Comparison of ENCODE assay signal across 23 cellular contexts in genomic region chr11:70772950-70773349, GRCh38.
A peak's percentile ranks its signal among the peaks of the same experiment; 100 is the strongest.
DNase-seq lines count a peak whose midpoint lies in the region; ATAC-seq, FAIRE-seq and TF ChIP-seq lines count a peak whose summit lies in the region.
"Had no signal": no experiment of that assay in that cellular context is flagged by ENCODE, and none has a peak within 500 bp of the region (broad histone marks: within the 10 kb centered on the region; RNA-seq: fewer than 3 reads in every experiment).

No MANE protein-coding gene starts in this region.

- H3K27me3 Mint-ChIP-seq in GM23338 (ENCODE audit: insufficient read depth, low read depth, poor library complexity) (peaks cover 6% of the 10 kb centered on the region), neural progenitor cell (ENCODE audit: insufficient read depth, low read depth) (peaks cover 3% of the 10 kb centered on the region)
- no peaks in the 10 kb centered on the region for H3K27me3 Mint-ChIP-seq in CD4-positive, alpha-beta T cell
- H3K27me3 Mint-ChIP-seq: CD4-positive, CD25-positive, alpha-beta regulatory T cell had no signal

- POLR2A ChIA-PET in K562 (lab: Yijun Ruan, JAX), result interaction anchor here (0.7 to 0.9 kb wide), 2 partner anchors 8 to 53 kb away, joined by 3 read pairs; no protein-coding TSS in a partner anchor
- POLR2A ChIA-PET in CD4-positive, alpha-beta T cell (lab: Charles Lee), result no interaction called here

- H3K79me2 ChIP-seq in GM23338 (replicated peaks; ENCODE audit: insufficient read depth) (no peaks in the 10 kb centered on the region), K562 (ENCODE audit: control insufficient read depth, insufficient read depth, low read length) (no peaks in the 10 kb centered on the region), neural progenitor cell (ENCODE audit: low read depth) (no peaks in the 10 kb centered on the region)

- H3F3A ChIP-seq in GM23338 (replicated peaks; ENCODE audit: low read depth), result no peaks in the 10 kb centered on the region
- no peaks in the 10 kb centered on the region for H3F3A ChIP-seq in neural progenitor cell (ENCODE audit: low read depth)

- no peak for TF ChIP-seq EP300 in K562 (IDR thresholded peaks at IDR 0.05; ENCODE audit: low read length)

- H3K27ac ChIP-seq in GM23338 (ENCODE audit: low read depth), result no peak overlapping the region
- no peak overlapping the region for H3K27ac ChIP-seq in K562 (ENCODE audit: extremely low read depth, low read depth, low read length)
- no peak overlapping the region for H3K27ac ChIP-seq in neural progenitor cell
- no peak overlapping the region for H3K27ac ChIP-seq in CD4-positive, alpha-beta T cell (ENCODE audit: low read depth, low read length)
- H3K27ac ChIP-seq: GM23248, HL-60 had no signal

- H3K36me3 ChIP-seq in GM23338 (ENCODE audit: insufficient read depth) (no peaks in the 10 kb centered on the region), K562 (ENCODE audit: control insufficient read depth, insufficient read depth, low read length) (no peaks in the 10 kb centered on the region), neural progenitor cell (no peaks in the 10 kb centered on the region)
- H3K36me3 ChIP-seq: BE2C had no signal

- TF ChIP-seq RAD21 in K562 (CRISPR knock-in tag; conservative IDR thresholded peaks at IDR 0.05 in 1 of 2, IDR thresholded peaks at IDR 0.05 in 1 of 2), result no peak

- H3K4me1 ChIP-seq in GM23338 (ENCODE audit: insufficient read depth) (no peaks in the 10 kb centered on the region), K562 (replicated peaks in 1 of 2; ENCODE audit: control insufficient read depth in 2 of 2, insufficient read depth in 2 of 2, low read length in 2 of 2) (no peaks in the 10 kb centered on the region; a peak in 1 of 5 replicates), neural progenitor cell (peaks cover 5% of the 10 kb centered on the region)
- H3K4me1 ChIP-seq: BE2C had no signal

- in situ Hi-C loops in K562 (cut with MboI), result no loop called here

- no peak overlapping the region for H3K9ac ChIP-seq in K562 (ENCODE audit: insufficient read depth in 1 of 2, low read depth in 2 of 2, low read length in 2 of 2)
- no peak overlapping the region for H3K9ac ChIP-seq in neural progenitor cell
- H3K9ac ChIP-seq: GM23248 had no signal

- intact Hi-C loops in K562 (cut with micrococcal nuclease), result no loop called here
- intact Hi-C loops in CD4-positive, alpha-beta T cell (cut with DNase I, micrococcal nuclease), result no loop called here

- no peak for FAIRE-seq in K562 (lab: Jason Lieb, UNC)
- FAIRE-seq: A204.1 had no signal

- H3K36me3 Mint-ChIP-seq in GM23338 (ENCODE audit: low read depth), result peaks cover 20% of the 10 kb centered on the region
- no peaks in the 10 kb centered on the region for H3K36me3 Mint-ChIP-seq in neural progenitor cell
- H3K36me3 Mint-ChIP-seq in CD4-positive, alpha-beta T cell (ENCODE audit: low read depth), result no peaks in the 10 kb centered on the region
- H3K36me3 Mint-ChIP-seq: CD4-positive, CD25-positive, alpha-beta regulatory T cell; T-cell had no signal

- H3K9me3 Mint-ChIP-seq in GM23338, result peaks cover 8% of the 10 kb centered on the region; the same call in 2 of the 3 replicates
- H3K9me3 Mint-ChIP-seq in neural progenitor cell, result peaks cover 11% of the 10 kb centered on the region
- no peaks in the 10 kb centered on the region for H3K9me3 Mint-ChIP-seq in CD4-positive, alpha-beta T cell

- H2AFZ ChIP-seq in GM23338 (no peak overlapping the region), K562 (ENCODE audit: low read depth, low read length) (no peak overlapping the region), neural progenitor cell (replicated peaks) (no peak overlapping the region)
- H2AFZ ChIP-seq: GM23248 had no signal

- H3K4me3 Mint-ChIP-seq in GM23338 (no peak overlapping the region), neural progenitor cell (no peak overlapping the region)
- no peak overlapping the region for H3K4me3 Mint-ChIP-seq in CD4-positive, alpha-beta T cell
- H3K4me3 Mint-ChIP-seq: CD4-positive, CD25-positive, alpha-beta regulatory T cell; T-cell had no signal

- CTCF ChIA-PET in K562 (lab: Yijun Ruan, JAX; ENCODE audit: low intra/inter-chr PET ratio), result no interaction called here
- CTCF ChIA-PET in CD4-positive, alpha-beta T cell (lab: Charles Lee), result no interaction called here

- BruUV-seq in K562 (replicated peaks; lab: Mats Ljungman, UMichigan), result no TSS peak

- H3K9me1 ChIP-seq in K562 (ENCODE audit: control insufficient read depth, insufficient read depth, low read length), result no peaks in the 10 kb centered on the region

- no peak for TF ChIP-seq CTCF in GM23338 (conservative IDR thresholded peaks at IDR 0.05; ENCODE audit: low read depth in 2 of 2)
- TF ChIP-seq CTCF in K562 (IDR thresholded peaks at IDR 0.05 in 2 of 3, conservative IDR thresholded peaks at IDR 0.05 in 1 of 3; ENCODE audit: insufficient read depth in 2 of 3, low read depth in 1 of 3, low read length in 3 of 3), result no peak
- no peak for TF ChIP-seq CTCF in neural progenitor cell (IDR thresholded peaks at IDR 0.05)
- TF ChIP-seq CTCF in CD4-positive, alpha-beta T cell (IDR thresholded peaks at IDR 0.05), result no peak

- H3K4me3 ChIP-seq in GM23338 (no peak overlapping the region), K562 (no peak overlapping the region), neural progenitor cell (no peak overlapping the region)
- H3K4me3 ChIP-seq: GM23248 had no signal

- WGBS in K562 (ENCODE audit: insufficient coverage, low coverage, missing lambda C conversion rate), result 4% methylated on average over 8 of the region's 8 CpGs

- no peaks in the 10 kb centered on the region; the same call in 1 of the 2 replicates for H4K20me1 ChIP-seq in GM23338 (replicated peaks; ENCODE audit: insufficient read depth)
- H4K20me1 ChIP-seq in K562 (replicated peaks; ENCODE audit: control insufficient read depth, insufficient read depth, low read length), result no peaks in the 10 kb centered on the region
- no peaks in the 10 kb centered on the region for H4K20me1 ChIP-seq in neural progenitor cell (ENCODE audit: low read depth)

- DNase-seq in GM23338 (ENCODE audit: low spot score), result peak; percentile 37
- peak; percentile 19 to 63 for DNase-seq in NCI-H524 (lab: John Stamatoyannopoulos, UW)
- DNase-seq in K562 (ENCODE audit: extremely low read depth in 1 of 4, low spot score in 3 of 4), result peak; percentile 25 to 54 (median 30)
- peak; percentile 45 for DNase-seq in neural progenitor cell (ENCODE audit: low spot score)
- no peak for DNase-seq in CD4-positive, alpha-beta T cell
- DNase-seq: BE2C; CD4-positive, CD25-positive, alpha-beta regulatory T cell; DMS153; GF-D8; GM23248; NCI-H1105 treated with DMSO at 0.1 percent for 48 hours; NCI-H1694 treated with DMSO at 0.1 percent for 48 hours; NCI-H2107; NCI-H345; NCI-H526 treated with DMSO at 0.1 percent for 48 hours; SHP77 treated with DMSO at 0.1 percent for 48 hours; T-cell had no signal

- ATAC-seq in GM23338 (peak; percentile 81), K562 (peak; percentile 71), HG03520 (IDR thresholded peaks at IDR 0.05; ENCODE audit: unreplicated experiment) (no peak), HG03571 (IDR thresholded peaks at IDR 0.05; ENCODE audit: unreplicated experiment) (no peak), GM18909 (IDR thresholded peaks at IDR 0.05; ENCODE audit: poor library complexity, unreplicated experiment) (no peak)
- no peak for ATAC-seq in CD4-positive, alpha-beta T cell (ENCODE audit: poor library complexity)
- ATAC-seq: SK-N-SH treated with all-trans-retinoic acid at 6 μM for 48 hours, T-cell had no signal

- H3K27me3 ChIP-seq in GM23338 (ENCODE audit: insufficient read depth), result no peaks in the 10 kb centered on the region
- H3K27me3 ChIP-seq in K562 (ENCODE audit: control insufficient read depth in 2 of 2, insufficient read depth in 2 of 2, low read length in 2 of 2), result peaks cover 2 to 8% of the 10 kb centered on the region in 2 experiments; a peak in 3 of 5 replicates
- no peaks in the 10 kb centered on the region for H3K27me3 ChIP-seq in neural progenitor cell
- H3K27me3 ChIP-seq in CD4-positive, alpha-beta T cell (ENCODE audit: control insufficient read depth, insufficient read depth, low read length), result no peaks in the 10 kb centered on the region
- H3K27me3 ChIP-seq: BE2C had no signal

- H3K4me1 Mint-ChIP-seq in GM23338, result peaks cover 10% of the 10 kb centered on the region; the same call in 2 of the 3 replicates
- peaks cover 10% of the 10 kb centered on the region for H3K4me1 Mint-ChIP-seq in neural progenitor cell
- no peaks in the 10 kb centered on the region for H3K4me1 Mint-ChIP-seq in CD4-positive, alpha-beta T cell (ENCODE audit: low read depth)
- H3K4me1 Mint-ChIP-seq: CD4-positive, CD25-positive, alpha-beta regulatory T cell; T-cell had no signal

- no peaks in the 10 kb centered on the region for H3K9me3 ChIP-seq in K562 (replicated peaks; ENCODE audit: control insufficient read depth, insufficient read depth, low read depth, low read length)
- H3K9me3 ChIP-seq in neural progenitor cell (ENCODE audit: low read depth), result no peaks in the 10 kb centered on the region
- H3K9me3 ChIP-seq in CD4-positive, alpha-beta T cell (ENCODE audit: control insufficient read depth, low read length), result no peaks in the 10 kb centered on the region
- H3K9me3 ChIP-seq: BE2C had no signal

- H3K4me2 ChIP-seq in GM23338 (no peak overlapping the region), K562 (ENCODE audit: insufficient read depth, low read length) (no peak overlapping the region), neural progenitor cell (no peak overlapping the region)

- TF ChIP-seq POLR2A in K562 (conservative IDR thresholded peaks at IDR 0.05), result no peak

- H3K27ac Mint-ChIP-seq in GM23338 (no peak overlapping the region), neural progenitor cell (no peak overlapping the region)
- H3K27ac Mint-ChIP-seq in CD4-positive, alpha-beta T cell, result no peak overlapping the region
- H3K27ac Mint-ChIP-seq: CD4-positive, CD25-positive, alpha-beta regulatory T cell; T-cell had no signal

- no peaks in the 10 kb centered on the region for H3K9me2 ChIP-seq in GM23338 (ENCODE audit: insufficient read depth)

TF ChIP-seq in GM23338, 12 proteins besides CTCF, POLR2A, EP300 and RAD21 (continues in another document):
- TF ChIP-seq NANOG (IDR thresholded peaks at IDR 0.05; ENCODE audit: borderline replicate concordance) (no peak), EZH2 (IDR thresholded peaks at IDR 0.05; ENCODE audit: low read depth, unreplicated experiment) (no peak), JUNB (IDR thresholded peaks at IDR 0.05; ENCODE audit: unreplicated experiment) (no peak), STAT1 (IDR thresholded peaks at IDR 0.05; ENCODE audit: unreplicated experiment) (no peak)

TF ChIP-seq in K562, 482 proteins besides CTCF, POLR2A, EP300 and RAD21 (continues in another document):
- TF ChIP-seq SMARCC2 (IDR thresholded peaks at IDR 0.05; ENCODE audit: low read depth), result no peak
- TF ChIP-seq ESRRA (IDR thresholded peaks at IDR 0.05; ENCODE audit: borderline replicate concordance, low read depth), result peak; percentile 46; the same call in 1 of the 2 replicates
- no peak for TF ChIP-seq RCOR1 (IDR thresholded peaks at IDR 0.05; ENCODE audit: borderline replicate concordance in 1 of 2, low read depth in 2 of 2, low read length in 2 of 2)

Comparison
In these comparisons a context has a peak if more than half of its experiments do, and no peak if none do; other contexts are left out.
1. ATAC-seq: peak in GM23338 (single experiment) and K562 (single experiment); none in CD4-positive, alpha-beta T cell (single experiment), HG03520 (single experiment), HG03571 (single experiment) and GM18909 (single experiment).
2. DNase-seq: peak in GM23338 (single experiment), NCI-H524 (2 of 2), K562 (4 of 4) and neural progenitor cell (single experiment); none in CD4-positive, alpha-beta T cell (0 of 10).